Comparison of ENCODE assay signal across 7 cellular contexts in the genomic region with DNA sequence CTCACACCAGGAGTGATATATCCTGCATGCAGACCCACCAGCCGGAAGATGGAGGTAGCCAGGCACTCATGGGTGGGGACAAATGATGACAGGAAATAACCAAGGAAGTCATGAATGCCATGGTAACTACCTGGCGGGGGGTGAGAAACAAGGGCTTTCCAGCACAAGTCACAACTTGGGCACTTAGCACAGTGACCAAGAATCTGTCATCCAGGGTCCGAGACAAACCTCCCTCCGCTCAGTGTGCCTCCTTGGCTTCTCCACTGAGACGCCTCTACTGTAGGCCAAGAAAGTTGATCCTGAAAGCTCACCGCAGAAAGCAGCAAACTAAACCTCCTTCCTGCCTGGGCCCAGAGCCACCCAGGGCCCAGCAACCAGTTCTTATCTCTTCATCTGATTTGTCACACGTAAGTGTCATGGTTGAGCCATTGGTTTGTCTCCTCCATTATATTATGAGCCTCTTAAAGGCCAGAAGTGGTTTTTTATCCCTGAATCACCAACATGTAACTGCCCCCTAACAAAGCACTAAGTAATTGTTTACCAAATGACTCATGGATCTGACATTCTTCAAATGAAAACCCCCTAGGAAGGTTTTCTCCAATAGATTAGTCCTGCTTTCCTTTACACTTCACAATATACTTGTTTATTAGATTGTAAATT.
DNase-seq lines count a peak whose midpoint lies in the region; ATAC-seq lines count a peak whose summit lies in the region.

No MANE protein-coding gene starts in this region.

- H3K9ac ChIP-seq in HUES6 (ENCODE audit: low read length), result no peak overlapping the region
- H3K9ac ChIP-seq in skeletal muscle satellite cell (ENCODE audit: low read depth, low read length), result no peak overlapping the region

- DNase-seq in dedifferentiated amniotic fluid mesenchymal stem cell (ENCODE audit: extremely low spot score), result peak; percentile 66
- no peak for DNase-seq in NCI-H2081 (lab: John Stamatoyannopoulos, UW)
- DNase-seq in nucleus accumbens (lab: John Stamatoyannopoulos, UW), result no peak

- H3K4me1 ChIP-seq in HUES6 (ENCODE audit: control insufficient read depth, insufficient read depth, low read length) (peaks cover 29% of the 10 kb centered on the region), skeletal muscle satellite cell (ENCODE audit: control insufficient read depth, insufficient read depth, low read length) (peaks cover 29% of the 10 kb centered on the region)

- peak overlapping the region; percentile 7; the same call in 1 of the 2 replicates for H3K27ac ChIP-seq in HUES6 (ENCODE audit: low read depth, low read length)

- H3K4me3 ChIP-seq in HUES6 (ENCODE audit: low read depth, low read length) (peak overlapping the region; percentile 0; the same call in 1 of the 2 replicates), skeletal muscle satellite cell (ENCODE audit: low read length) (peak overlapping the region; percentile 26)

- H3K36me3 ChIP-seq in HUES6 (ENCODE audit: control insufficient read depth, insufficient read depth, low read length) (no peaks in the 10 kb centered on the region), skeletal muscle satellite cell (ENCODE audit: insufficient read depth, low read length) (no peaks in the 10 kb centered on the region)

- H3K27me3 ChIP-seq in HUES6 (ENCODE audit: control insufficient read depth, insufficient read depth, low read length) (no peaks in the 10 kb centered on the region), skeletal muscle satellite cell (ENCODE audit: control insufficient read depth, insufficient read depth, low read length) (no peaks in the 10 kb centered on the region)

- peak; percentile 69 to 70 for ATAC-seq in activated CD4-positive, CD25-positive, alpha-beta regulatory T cell treated with anti-CD3 and anti-CD28 coated beads, Interleukin-2, amount 50 U/mL, for 24 hours
- ATAC-seq in GM18520 (IDR thresholded peaks at IDR 0.05; ENCODE audit: unreplicated experiment), result no peak

- no peaks in the 10 kb centered on the region for H3K9me3 ChIP-seq in HUES6 (ENCODE audit: control insufficient read depth, insufficient read depth, low read depth, low read length)
- no peaks in the 10 kb centered on the region for H3K9me3 ChIP-seq in skeletal muscle satellite cell (replicated peaks; ENCODE audit: low read length)

- H3K4me2 ChIP-seq in skeletal muscle satellite cell (ENCODE audit: low read length), result peak overlapping the region; percentile 63
